In the genomic region with DNA sequence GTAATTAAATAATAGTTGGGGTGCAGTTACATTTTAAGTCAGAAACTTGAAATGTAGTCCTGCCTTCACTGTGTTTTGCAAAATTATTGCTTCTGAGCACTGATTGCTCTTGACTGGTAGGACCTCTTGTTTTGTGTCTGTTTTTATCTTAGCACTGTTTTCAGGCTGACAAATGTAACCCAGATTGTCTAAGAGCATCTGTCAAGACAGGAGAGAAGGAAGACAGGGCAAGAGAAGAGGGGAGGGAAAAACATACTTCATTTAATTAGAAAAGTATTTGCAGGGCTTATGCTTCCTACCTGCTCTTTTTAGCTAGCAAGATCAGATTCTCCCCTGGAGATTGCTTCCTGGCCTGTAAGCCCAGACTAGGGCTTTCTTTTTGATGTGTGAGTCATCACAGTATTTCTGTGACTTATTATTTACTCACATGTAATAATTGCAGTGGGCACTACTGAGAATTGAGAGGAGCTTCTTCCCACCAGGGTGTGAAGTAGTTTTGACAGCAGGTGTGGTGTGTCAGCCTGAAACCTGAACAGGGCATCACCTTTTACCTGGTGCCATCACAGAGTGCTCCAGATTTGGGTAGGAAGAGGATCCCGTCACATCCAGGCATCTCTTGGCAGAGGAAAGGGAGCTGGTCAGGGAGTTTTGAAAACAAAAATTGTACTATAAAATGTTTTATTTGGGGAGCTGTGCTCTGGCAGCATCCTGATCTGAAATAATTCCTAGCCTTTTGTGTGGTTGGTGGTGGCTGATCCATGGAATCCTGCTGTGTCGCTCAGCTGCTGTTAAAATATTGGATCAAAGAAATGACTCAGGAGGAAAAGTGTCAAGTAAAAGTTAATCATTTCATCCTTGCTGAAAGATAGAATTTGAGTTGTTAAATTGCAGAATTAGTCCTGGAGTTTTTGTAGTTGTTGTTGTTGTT, we compare ENCODE assay signal across 11 cellular contexts.
DNase-seq lines count a peak whose midpoint lies in the region; ATAC-seq and FAIRE-seq lines count a peak whose summit lies in the region.
"Had no signal": no experiment of that assay in that cellular context is flagged by ENCODE, and none has a peak within 500 bp of the region (broad histone marks: within the 10 kb centered on the region; RNA-seq: fewer than 3 reads in every experiment).

No MANE protein-coding gene starts in this region.

- FAIRE-seq in urothelium cell line (lab: Jason Lieb, UNC): no peak

- ATAC-seq in HG03139 (IDR thresholded peaks at IDR 0.05; ENCODE audit: unreplicated experiment) (peak; percentile 52), GM19035 (IDR thresholded peaks at IDR 0.05; ENCODE audit: unreplicated experiment) (no peak)
- ATAC-seq: upper lobe of right lung had no signal

- peak; percentile 9 for DNase-seq in NCI-H2196 (lab: John Stamatoyannopoulos, UW; ENCODE audit: unreplicated experiment)
- DNase-seq in NCI-H2196 treated with DMSO at 0.1 percent for 48 hours (lab: John Stamatoyannopoulos, UW; ENCODE audit: unreplicated experiment): no peak
- DNase-seq in NCI-H748 (lab: John Stamatoyannopoulos, UW; ENCODE audit: unreplicated experiment): peak; percentile 96
- DNase-seq in urothelium cell line (ENCODE audit: low spot score): peak; percentile 18
- no peak for DNase-seq in amygdala (lab: John Stamatoyannopoulos, UW)
- DNase-seq in activated CD4-positive, CD25-positive, alpha-beta regulatory T cell (lab: John Stamatoyannopoulos, UW): no peak
- DNase-seq: activated B cell treated with CpG ODN at 0.5 μM for 24 hours, immature natural killer cell, upper lobe of right lung had no signal

Comparison
In these comparisons a context has a peak if more than half of its experiments do, and no peak if none do; other contexts are left out.
1. DNase-seq: peak in NCI-H2196 (single experiment), NCI-H748 (single experiment) and urothelium cell line (single experiment); none in NCI-H2196 treated with DMSO at 0.1 percent for 48 hours (single experiment), amygdala (0 of 56) and activated CD4-positive, CD25-positive, alpha-beta regulatory T cell (0 of 4).